In genomic region chr16:20026673-20027072, GRCh38 we compare ENCODE assay signal across 20 cellular contexts.
"Had no signal": no experiment of that assay in that cellular context is flagged by ENCODE, and none has a peak within 500 bp of the region (broad histone marks: within the 10 kb centered on the region; RNA-seq: fewer than 3 reads in every experiment).

No MANE protein-coding gene starts in this region.

- ATAC-seq: effector memory CD8-positive, alpha-beta T cell; esophagus mucosa; foreskin keratinocyte; gastrocnemius medialis; gastroesophageal sphincter; heart left ventricle; heart right ventricle had no signal

- DNase-seq: colonic mucosa; cortex of kidney; dermis blood vessel endothelial cell; dorsolateral prefrontal cortex; effector CD4-positive, alpha-beta T cell; effector CD8-positive, alpha-beta T cell; effector memory CD4-positive, alpha-beta T cell; effector memory CD8-positive, alpha-beta T cell; endodermal cell; erythroblast; esophagus squamous epithelium; foreskin fibroblast; foreskin keratinocyte; foreskin melanocyte; gastrocnemius medialis; glutamatergic neuron; heart left ventricle; heart right ventricle had no signal
